Comparison of ENCODE assay signal across 1 cellular context in genomic region chr2:192347542-192347941, GRCh38.
A peak's percentile ranks its signal among the peaks of the same experiment; 100 is the strongest.
TF ChIP-seq lines count a peak whose summit lies in the region.

No MANE protein-coding gene starts in this region.

TF ChIP-seq in neural cell, 6 proteins besides CTCF, POLR2A, EP300 and RAD21 (continued from another document):
- TF ChIP-seq, protein P1, sequence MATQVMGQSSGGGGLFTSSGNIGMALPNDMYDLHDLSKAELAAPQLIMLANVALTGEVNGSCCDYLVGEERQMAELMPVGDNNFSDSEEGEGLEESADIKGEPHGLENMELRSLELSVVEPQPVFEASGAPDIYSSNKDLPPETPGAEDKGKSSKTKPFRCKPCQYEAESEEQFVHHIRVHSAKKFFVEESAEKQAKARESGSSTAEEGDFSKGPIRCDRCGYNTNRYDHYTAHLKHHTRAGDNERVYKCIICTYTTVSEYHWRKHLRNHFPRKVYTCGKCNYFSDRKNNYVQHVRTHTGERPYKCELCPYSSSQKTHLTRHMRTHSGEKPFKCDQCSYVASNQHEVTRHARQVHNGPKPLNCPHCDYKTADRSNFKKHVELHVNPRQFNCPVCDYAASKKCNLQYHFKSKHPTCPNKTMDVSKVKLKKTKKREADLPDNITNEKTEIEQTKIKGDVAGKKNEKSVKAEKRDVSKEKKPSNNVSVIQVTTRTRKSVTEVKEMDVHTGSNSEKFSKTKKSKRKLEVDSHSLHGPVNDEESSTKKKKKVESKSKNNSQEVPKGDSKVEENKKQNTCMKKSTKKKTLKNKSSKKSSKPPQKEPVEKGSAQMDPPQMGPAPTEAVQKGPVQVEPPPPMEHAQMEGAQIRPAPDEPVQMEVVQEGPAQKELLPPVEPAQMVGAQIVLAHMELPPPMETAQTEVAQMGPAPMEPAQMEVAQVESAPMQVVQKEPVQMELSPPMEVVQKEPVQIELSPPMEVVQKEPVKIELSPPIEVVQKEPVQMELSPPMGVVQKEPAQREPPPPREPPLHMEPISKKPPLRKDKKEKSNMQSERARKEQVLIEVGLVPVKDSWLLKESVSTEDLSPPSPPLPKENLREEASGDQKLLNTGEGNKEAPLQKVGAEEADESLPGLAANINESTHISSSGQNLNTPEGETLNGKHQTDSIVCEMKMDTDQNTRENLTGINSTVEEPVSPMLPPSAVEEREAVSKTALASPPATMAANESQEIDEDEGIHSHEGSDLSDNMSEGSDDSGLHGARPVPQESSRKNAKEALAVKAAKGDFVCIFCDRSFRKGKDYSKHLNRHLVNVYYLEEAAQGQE (IDR thresholded peaks at IDR 0.05; ENCODE audit: borderline replicate concordance): peak; percentile 90
